In genomic region chr12:26832817-26833691, GRCh38 we compare ENCODE assay signal across 1 cellular context.
TF ChIP-seq lines count a peak whose summit lies in the region.

ITPR2 (minus strand) TSS chr12:26833194; CDS start chr12:26832781, 413 bp downstream.

TF ChIP-seq in HepG2, 621 proteins besides CTCF, POLR2A, EP300 and RAD21 (continued from another document and continues in another):
- TF ChIP-seq ZNF687 (CRISPR knock-in tag; IDR thresholded peaks at IDR 0.05) (peak; percentile 68), ZNF530 (CRISPR knock-in tag; IDR thresholded peaks at IDR 0.05; ENCODE audit: low read depth) (no peak), IRF2 (CRISPR knock-in tag; IDR thresholded peaks at IDR 0.05) (no peak), ZNF556 (CRISPR knock-in tag; IDR thresholded peaks at IDR 0.05; ENCODE audit: borderline replicate concordance) (peak; percentile 53; the same call in 1 of the 2 replicates), MXD1 (CRISPR knock-in tag; IDR thresholded peaks at IDR 0.05) (peak; percentile 44), ZNF724P (CRISPR knock-in tag; IDR thresholded peaks at IDR 0.05; ENCODE audit: borderline replicate concordance) (no peak; the same call in 1 of the 2 replicates), ZNF337 (CRISPR knock-in tag; IDR thresholded peaks at IDR 0.05; ENCODE audit: borderline replicate concordance, low read depth) (peak; percentile 23; the same call in 1 of the 2 replicates), DR1 (CRISPR knock-in tag; IDR thresholded peaks at IDR 0.05) (peak; percentile 73; the same call in 1 of the 2 replicates), ZBTB4 (CRISPR knock-in tag; IDR thresholded peaks at IDR 0.05; ENCODE audit: borderline replicate concordance) (no peak), ZSCAN22 (CRISPR knock-in tag; IDR thresholded peaks at IDR 0.05) (no peak), ZNF124 (CRISPR knock-in tag; IDR thresholded peaks at IDR 0.05) (peak; percentile 31; the same call in 1 of the 2 replicates), ZMYM2 (CRISPR knock-in tag; IDR thresholded peaks at IDR 0.05) (no peak), NFKB2 (CRISPR knock-in tag; IDR thresholded peaks at IDR 0.05; ENCODE audit: borderline replicate concordance) (peak; percentile 87; the same call in 1 of the 2 replicates), ZNF598 (CRISPR knock-in tag; IDR thresholded peaks at IDR 0.05; ENCODE audit: borderline replicate concordance) (no peak), TSC22D2 (CRISPR knock-in tag; IDR thresholded peaks at IDR 0.05; ENCODE audit: borderline replicate concordance) (peak; percentile 73), ZMYM3 (CRISPR knock-in tag; IDR thresholded peaks at IDR 0.05) (no peak), KAT2B (IDR thresholded peaks at IDR 0.05; ENCODE audit: borderline replicate concordance, low read depth, low read length) (no peak), FOXJ3 (CRISPR knock-in tag; IDR thresholded peaks at IDR 0.05; ENCODE audit: borderline replicate concordance) (no peak), ZNF138 (CRISPR knock-in tag; IDR thresholded peaks at IDR 0.05; ENCODE audit: low read depth) (no peak), HNRNPUL1 (IDR thresholded peaks at IDR 0.05; ENCODE audit: low read depth, low read length) (no peak), KMT2A (CRISPR knock-in tag; IDR thresholded peaks at IDR 0.05) (peak; percentile 73; the same call in 1 of the 2 replicates), HNRNPK (IDR thresholded peaks at IDR 0.05; ENCODE audit: low read depth, low read length, poor library complexity, severe bottlenecking) (peak; percentile 99), ZNF224 (CRISPR knock-in tag; IDR thresholded peaks at IDR 0.05) (peak; percentile 65; the same call in 1 of the 2 replicates), ZMYM4 (CRISPR knock-in tag; IDR thresholded peaks at IDR 0.05) (peak; percentile 53; the same call in 1 of the 2 replicates), ISL2 (CRISPR knock-in tag; IDR thresholded peaks at IDR 0.05) (peak; percentile 68; the same call in 1 of the 2 replicates), MXD3 (CRISPR knock-in tag; IDR thresholded peaks at IDR 0.05) (peak; percentile 48), ERF (CRISPR knock-in tag; IDR thresholded peaks at IDR 0.05) (peak; percentile 46; the same call in 1 of the 2 replicates), CBX1 (IDR thresholded peaks at IDR 0.05; ENCODE audit: low read depth) (no peak), RBM22 (optimal IDR thresholded peaks at IDR 0.05; ENCODE audit: low read length) (peak; percentile 33), HBP1 (CRISPR knock-in tag; IDR thresholded peaks at IDR 0.05; ENCODE audit: low read depth) (0 out of 2 replicates have a peak, but pooled peaks have one; percentile 72), SKI (IDR thresholded peaks at IDR 0.05; ENCODE audit: partially characterized antibody) (no peak), KLF9 (CRISPR knock-in tag; IDR thresholded peaks at IDR 0.05; ENCODE audit: low read depth) (0 out of 2 replicates have a peak, but pooled peaks have one; percentile 27), MED1 (CRISPR knock-in tag; IDR thresholded peaks at IDR 0.05) (peak; percentile 36; the same call in 1 of the 2 replicates), SAP130 (CRISPR knock-in tag; IDR thresholded peaks at IDR 0.05; ENCODE audit: low read depth) (peak; percentile 91), ZNF577 (CRISPR knock-in tag; IDR thresholded peaks at IDR 0.05; ENCODE audit: borderline replicate concordance, low read depth) (no peak), RARA (CRISPR knock-in tag; IDR thresholded peaks at IDR 0.05) (0 out of 2 replicates have a peak, but pooled peaks have one; percentile 24), BORCS8-MEF2B (CRISPR knock-in tag; IDR thresholded peaks at IDR 0.05) (no peak; the same call in 1 of the 2 replicates), ZNF747 (CRISPR knock-in tag; IDR thresholded peaks at IDR 0.05; ENCODE audit: borderline replicate concordance) (no peak), ZNF775 (CRISPR knock-in tag; IDR thresholded peaks at IDR 0.05; ENCODE audit: borderline replicate concordance) (no peak), RXRA (CRISPR knock-in tag; IDR thresholded peaks at IDR 0.05) (no peak), ZNF274 (CRISPR knock-in tag; IDR thresholded peaks at IDR 0.05) (0 out of 2 replicates have a peak, but pooled peaks have one; percentile 48), ZNF350 (CRISPR knock-in tag; IDR thresholded peaks at IDR 0.05; ENCODE audit: borderline replicate concordance, low read depth) (0 out of 2 replicates have a peak, but pooled peaks have one; percentile 3), SMAD3 (CRISPR knock-in tag; IDR thresholded peaks at IDR 0.05) (peak; percentile 37; the same call in 1 of the 2 replicates), SMAD9 (CRISPR knock-in tag; IDR thresholded peaks at IDR 0.05) (no peak), ZNF883 (CRISPR knock-in tag; IDR thresholded peaks at IDR 0.05; ENCODE audit: not compliant biosample characterization) (peak; percentile 65), SP2 (CRISPR knock-in tag; IDR thresholded peaks at IDR 0.05) (peak; percentile 65; the same call in 1 of the 2 replicates), NR3C1 (CRISPR knock-in tag; IDR thresholded peaks at IDR 0.05) (no peak), PHF8 (CRISPR knock-in tag; IDR thresholded peaks at IDR 0.05) (peak; percentile 66), TAF1 (CRISPR knock-in tag; IDR thresholded peaks at IDR 0.05) (peak; percentile 98), DMAP1 (CRISPR knock-in tag; IDR thresholded peaks at IDR 0.05) (peak; percentile 27; the same call in 1 of the 2 replicates), U2AF1 (optimal IDR thresholded peaks at IDR 0.05; ENCODE audit: low read depth, low read length) (no peak), HNF4A (CRISPR knock-in tag; IDR thresholded peaks at IDR 0.05) (no peak), MIER3 (CRISPR knock-in tag; IDR thresholded peaks at IDR 0.05; ENCODE audit: borderline replicate concordance) (peak; percentile 22; the same call in 1 of the 2 replicates), MIXL1 (CRISPR knock-in tag; IDR thresholded peaks at IDR 0.05) (peak; percentile 22; the same call in 1 of the 2 replicates), HOMEZ (CRISPR knock-in tag; IDR thresholded peaks at IDR 0.05; ENCODE audit: low read depth) (peak; percentile 46; the same call in 1 of the 2 replicates), ZNF574 (CRISPR knock-in tag; IDR thresholded peaks at IDR 0.05) (peak; percentile 52), SRSF9 (IDR thresholded peaks at IDR 0.05; ENCODE audit: borderline replicate concordance, insufficient read depth, low read depth, low read length, poor library complexity, severe bottlenecking) (no peak), ZNF160 (CRISPR knock-in tag; IDR thresholded peaks at IDR 0.05) (peak; percentile 10; the same call in 1 of the 2 replicates), ZNF331 (CRISPR knock-in tag; IDR thresholded peaks at IDR 0.05) (peak; percentile 60; the same call in 1 of the 2 replicates)
